Comparison of ENCODE assay signal across 2 cellular contexts in genomic region chr5:172187118-172188032, GRCh38.
A peak's percentile ranks its signal among the peaks of the same experiment; 100 is the strongest.
TF ChIP-seq lines count a peak whose summit lies in the region.

No MANE protein-coding gene starts in this region.

TF ChIP-seq in Ishikawa, 13 proteins besides CTCF, POLR2A, EP300 and RAD21 (continued from another document):
- TF ChIP-seq MAX (IDR thresholded peaks at IDR 0.05), result peak; percentile 43; the same call in 1 of the 2 replicates

TF ChIP-seq in GM12878, 131 proteins besides CTCF, POLR2A, EP300 and RAD21 (continued from another document and continues in another):
- TF ChIP-seq, protein P1, sequence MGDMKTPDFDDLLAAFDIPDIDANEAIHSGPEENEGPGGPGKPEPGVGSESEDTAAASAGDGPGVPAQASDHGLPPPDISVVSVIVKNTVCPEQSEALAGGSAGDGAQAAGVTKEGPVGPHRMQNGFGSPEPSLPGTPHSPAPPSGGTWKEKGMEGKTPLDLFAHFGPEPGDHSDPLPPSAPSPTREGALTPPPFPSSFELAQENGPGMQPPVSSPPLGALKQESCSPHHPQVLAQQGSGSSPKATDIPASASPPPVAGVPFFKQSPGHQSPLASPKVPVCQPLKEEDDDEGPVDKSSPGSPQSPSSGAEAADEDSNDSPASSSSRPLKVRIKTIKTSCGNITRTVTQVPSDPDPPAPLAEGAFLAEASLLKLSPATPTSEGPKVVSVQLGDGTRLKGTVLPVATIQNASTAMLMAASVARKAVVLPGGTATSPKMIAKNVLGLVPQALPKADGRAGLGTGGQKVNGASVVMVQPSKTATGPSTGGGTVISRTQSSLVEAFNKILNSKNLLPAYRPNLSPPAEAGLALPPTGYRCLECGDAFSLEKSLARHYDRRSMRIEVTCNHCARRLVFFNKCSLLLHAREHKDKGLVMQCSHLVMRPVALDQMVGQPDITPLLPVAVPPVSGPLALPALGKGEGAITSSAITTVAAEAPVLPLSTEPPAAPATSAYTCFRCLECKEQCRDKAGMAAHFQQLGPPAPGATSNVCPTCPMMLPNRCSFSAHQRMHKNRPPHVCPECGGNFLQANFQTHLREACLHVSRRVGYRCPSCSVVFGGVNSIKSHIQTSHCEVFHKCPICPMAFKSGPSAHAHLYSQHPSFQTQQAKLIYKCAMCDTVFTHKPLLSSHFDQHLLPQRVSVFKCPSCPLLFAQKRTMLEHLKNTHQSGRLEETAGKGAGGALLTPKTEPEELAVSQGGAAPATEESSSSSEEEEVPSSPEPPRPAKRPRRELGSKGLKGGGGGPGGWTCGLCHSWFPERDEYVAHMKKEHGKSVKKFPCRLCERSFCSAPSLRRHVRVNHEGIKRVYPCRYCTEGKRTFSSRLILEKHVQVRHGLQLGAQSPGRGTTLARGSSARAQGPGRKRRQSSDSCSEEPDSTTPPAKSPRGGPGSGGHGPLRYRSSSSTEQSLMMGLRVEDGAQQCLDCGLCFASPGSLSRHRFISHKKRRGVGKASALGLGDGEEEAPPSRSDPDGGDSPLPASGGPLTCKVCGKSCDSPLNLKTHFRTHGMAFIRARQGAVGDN (IDR thresholded peaks at IDR 0.05), result no peak
- TF ChIP-seq, protein P2, sequence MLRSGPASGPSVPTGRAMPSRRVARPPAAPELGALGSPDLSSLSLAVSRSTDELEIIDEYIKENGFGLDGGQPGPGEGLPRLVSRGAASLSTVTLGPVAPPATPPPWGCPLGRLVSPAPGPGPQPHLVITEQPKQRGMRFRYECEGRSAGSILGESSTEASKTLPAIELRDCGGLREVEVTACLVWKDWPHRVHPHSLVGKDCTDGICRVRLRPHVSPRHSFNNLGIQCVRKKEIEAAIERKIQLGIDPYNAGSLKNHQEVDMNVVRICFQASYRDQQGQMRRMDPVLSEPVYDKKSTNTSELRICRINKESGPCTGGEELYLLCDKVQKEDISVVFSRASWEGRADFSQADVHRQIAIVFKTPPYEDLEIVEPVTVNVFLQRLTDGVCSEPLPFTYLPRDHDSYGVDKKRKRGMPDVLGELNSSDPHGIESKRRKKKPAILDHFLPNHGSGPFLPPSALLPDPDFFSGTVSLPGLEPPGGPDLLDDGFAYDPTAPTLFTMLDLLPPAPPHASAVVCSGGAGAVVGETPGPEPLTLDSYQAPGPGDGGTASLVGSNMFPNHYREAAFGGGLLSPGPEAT (IDR thresholded peaks at IDR 0.05; ENCODE audit: low read depth), result peak; percentile 50; the same call in 1 of the 2 replicates
- TF ChIP-seq NFXL1 (IDR thresholded peaks at IDR 0.05; ENCODE audit: borderline replicate concordance), result no peak
- TF ChIP-seq LARP7 (IDR thresholded peaks at IDR 0.05), result peak; percentile 77; the same call in 1 of the 2 replicates
- TF ChIP-seq SMAD1 (IDR thresholded peaks at IDR 0.05; ENCODE audit: low read depth, partially characterized antibody), result peak; percentile 26
- 0 out of 2 replicates have a peak, but pooled peaks have one; percentile 14 for TF ChIP-seq ZSCAN29 (IDR thresholded peaks at IDR 0.05)
- no peak for TF ChIP-seq STAT1 (conservative IDR thresholded peaks at IDR 0.05)
- TF ChIP-seq, protein P3, sequence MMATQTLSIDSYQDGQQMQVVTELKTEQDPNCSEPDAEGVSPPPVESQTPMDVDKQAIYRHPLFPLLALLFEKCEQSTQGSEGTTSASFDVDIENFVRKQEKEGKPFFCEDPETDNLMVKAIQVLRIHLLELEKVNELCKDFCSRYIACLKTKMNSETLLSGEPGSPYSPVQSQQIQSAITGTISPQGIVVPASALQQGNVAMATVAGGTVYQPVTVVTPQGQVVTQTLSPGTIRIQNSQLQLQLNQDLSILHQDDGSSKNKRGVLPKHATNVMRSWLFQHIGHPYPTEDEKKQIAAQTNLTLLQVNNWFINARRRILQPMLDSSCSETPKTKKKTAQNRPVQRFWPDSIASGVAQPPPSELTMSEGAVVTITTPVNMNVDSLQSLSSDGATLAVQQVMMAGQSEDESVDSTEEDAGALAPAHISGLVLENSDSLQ (IDR thresholded peaks at IDR 0.05), result no peak
- TF ChIP-seq POU2F2 (IDR thresholded peaks at IDR 0.05; ENCODE audit: borderline replicate concordance, low read depth, low read length), result peak; percentile 17; the same call in 1 of the 3 replicates
- peak; percentile 42; the same call in 1 of the 2 replicates for TF ChIP-seq SPI1 (IDR thresholded peaks at IDR 0.05; ENCODE audit: borderline replicate concordance, insufficient read depth, low read depth, low read length)
- TF ChIP-seq ESRRA (IDR thresholded peaks at IDR 0.05; ENCODE audit: low read length), result no peak
- TF ChIP-seq MEF2A (IDR thresholded peaks at IDR 0.05; ENCODE audit: insufficient read depth, low read depth, low read length), result 0 out of 2 replicates have a peak, but pooled peaks have one; percentile 21
- TF ChIP-seq YY1 (IDR thresholded peaks at IDR 0.05; ENCODE audit: low read depth, low read length), result peak; percentile 8; the same call in 1 of the 2 replicates
- TF ChIP-seq MLLT1 (IDR thresholded peaks at IDR 0.05), result peak; percentile 80
- 0 out of 2 replicates have a peak, but pooled peaks have one; percentile 82 for TF ChIP-seq GATAD2B (conservative IDR thresholded peaks at IDR 0.05; ENCODE audit: low read depth)
- TF ChIP-seq ZZZ3 (IDR thresholded peaks at IDR 0.05; ENCODE audit: control insufficient read depth, insufficient read length, low read depth), result no peak
- no peak for TF ChIP-seq ZNF207 (IDR thresholded peaks at IDR 0.05; ENCODE audit: borderline replicate concordance)
- TF ChIP-seq, protein P4, sequence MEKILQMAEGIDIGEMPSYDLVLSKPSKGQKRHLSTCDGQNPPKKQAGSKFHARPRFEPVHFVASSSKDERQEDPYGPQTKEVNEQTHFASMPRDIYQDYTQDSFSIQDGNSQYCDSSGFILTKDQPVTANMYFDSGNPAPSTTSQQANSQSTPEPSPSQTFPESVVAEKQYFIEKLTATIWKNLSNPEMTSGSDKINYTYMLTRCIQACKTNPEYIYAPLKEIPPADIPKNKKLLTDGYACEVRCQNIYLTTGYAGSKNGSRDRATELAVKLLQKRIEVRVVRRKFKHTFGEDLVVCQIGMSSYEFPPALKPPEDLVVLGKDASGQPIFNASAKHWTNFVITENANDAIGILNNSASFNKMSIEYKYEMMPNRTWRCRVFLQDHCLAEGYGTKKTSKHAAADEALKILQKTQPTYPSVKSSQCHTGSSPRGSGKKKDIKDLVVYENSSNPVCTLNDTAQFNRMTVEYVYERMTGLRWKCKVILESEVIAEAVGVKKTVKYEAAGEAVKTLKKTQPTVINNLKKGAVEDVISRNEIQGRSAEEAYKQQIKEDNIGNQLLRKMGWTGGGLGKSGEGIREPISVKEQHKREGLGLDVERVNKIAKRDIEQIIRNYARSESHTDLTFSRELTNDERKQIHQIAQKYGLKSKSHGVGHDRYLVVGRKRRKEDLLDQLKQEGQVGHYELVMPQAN (conservative IDR thresholded peaks at IDR 0.05), result peak; percentile 64; the same call in 1 of the 2 replicates
- no peak for TF ChIP-seq SUZ12 (IDR thresholded peaks at IDR 0.05; ENCODE audit: unreplicated experiment)
- TF ChIP-seq CHD2 (IDR thresholded peaks at IDR 0.05; ENCODE audit: borderline replicate concordance, low read depth, low read length), result 0 out of 2 replicates have a peak, but pooled peaks have one; percentile 11
- peak; percentile 1; the same call in 1 of the 2 replicates for TF ChIP-seq MAX (IDR thresholded peaks at IDR 0.05; ENCODE audit: low read depth, low read length)
- TF ChIP-seq STAT3 (IDR thresholded peaks at IDR 0.05; ENCODE audit: low read depth, low read length), result no peak
- TF ChIP-seq RBBP5 (conservative IDR thresholded peaks at IDR 0.05), result no peak
- TF ChIP-seq SIN3A (IDR thresholded peaks at IDR 0.05; ENCODE audit: low read depth, low read length), result peak; percentile 79; the same call in 1 of the 2 replicates
- peak in 1 of 2 experiments; percentile 62; a peak in 2 of 4 replicates for TF ChIP-seq BHLHE40 (IDR thresholded peaks at IDR 0.05; ENCODE audit: borderline replicate concordance in 1 of 2, low read depth in 2 of 2, low read length in 1 of 2)
- no peak for TF ChIP-seq PAX5 (IDR thresholded peaks at IDR 0.05; ENCODE audit: borderline replicate concordance, low read depth, low read length)
- TF ChIP-seq ZBED1 (IDR thresholded peaks at IDR 0.05; ENCODE audit: borderline replicate concordance), result no peak
- TF ChIP-seq CHD4 (IDR thresholded peaks at IDR 0.05), result no peak
- TF ChIP-seq HCFC1 (IDR thresholded peaks at IDR 0.05; ENCODE audit: low read length), result no peak; the same call in 1 of the 2 replicates
- TF ChIP-seq SIX5 (IDR thresholded peaks at IDR 0.05; ENCODE audit: low read depth, low read length, severe bottlenecking), result no peak
- TF ChIP-seq WRNIP1 (IDR thresholded peaks at IDR 0.05; ENCODE audit: borderline replicate concordance, low read depth, low read length), result no peak
- TF ChIP-seq ASH2L (IDR thresholded peaks at IDR 0.05; ENCODE audit: borderline replicate concordance, low read depth), result peak; percentile 49; the same call in 1 of the 2 replicates
- TF ChIP-seq NRF1 (conservative IDR thresholded peaks at IDR 0.05; ENCODE audit: low read depth, low read length), result no peak
- no peak for TF ChIP-seq MYB (IDR thresholded peaks at IDR 0.05; ENCODE audit: borderline replicate concordance, low read depth, low read length)
- TF ChIP-seq ATF7 (IDR thresholded peaks at IDR 0.05; ENCODE audit: low read depth), result peak; percentile 36
- TF ChIP-seq, protein P5, sequence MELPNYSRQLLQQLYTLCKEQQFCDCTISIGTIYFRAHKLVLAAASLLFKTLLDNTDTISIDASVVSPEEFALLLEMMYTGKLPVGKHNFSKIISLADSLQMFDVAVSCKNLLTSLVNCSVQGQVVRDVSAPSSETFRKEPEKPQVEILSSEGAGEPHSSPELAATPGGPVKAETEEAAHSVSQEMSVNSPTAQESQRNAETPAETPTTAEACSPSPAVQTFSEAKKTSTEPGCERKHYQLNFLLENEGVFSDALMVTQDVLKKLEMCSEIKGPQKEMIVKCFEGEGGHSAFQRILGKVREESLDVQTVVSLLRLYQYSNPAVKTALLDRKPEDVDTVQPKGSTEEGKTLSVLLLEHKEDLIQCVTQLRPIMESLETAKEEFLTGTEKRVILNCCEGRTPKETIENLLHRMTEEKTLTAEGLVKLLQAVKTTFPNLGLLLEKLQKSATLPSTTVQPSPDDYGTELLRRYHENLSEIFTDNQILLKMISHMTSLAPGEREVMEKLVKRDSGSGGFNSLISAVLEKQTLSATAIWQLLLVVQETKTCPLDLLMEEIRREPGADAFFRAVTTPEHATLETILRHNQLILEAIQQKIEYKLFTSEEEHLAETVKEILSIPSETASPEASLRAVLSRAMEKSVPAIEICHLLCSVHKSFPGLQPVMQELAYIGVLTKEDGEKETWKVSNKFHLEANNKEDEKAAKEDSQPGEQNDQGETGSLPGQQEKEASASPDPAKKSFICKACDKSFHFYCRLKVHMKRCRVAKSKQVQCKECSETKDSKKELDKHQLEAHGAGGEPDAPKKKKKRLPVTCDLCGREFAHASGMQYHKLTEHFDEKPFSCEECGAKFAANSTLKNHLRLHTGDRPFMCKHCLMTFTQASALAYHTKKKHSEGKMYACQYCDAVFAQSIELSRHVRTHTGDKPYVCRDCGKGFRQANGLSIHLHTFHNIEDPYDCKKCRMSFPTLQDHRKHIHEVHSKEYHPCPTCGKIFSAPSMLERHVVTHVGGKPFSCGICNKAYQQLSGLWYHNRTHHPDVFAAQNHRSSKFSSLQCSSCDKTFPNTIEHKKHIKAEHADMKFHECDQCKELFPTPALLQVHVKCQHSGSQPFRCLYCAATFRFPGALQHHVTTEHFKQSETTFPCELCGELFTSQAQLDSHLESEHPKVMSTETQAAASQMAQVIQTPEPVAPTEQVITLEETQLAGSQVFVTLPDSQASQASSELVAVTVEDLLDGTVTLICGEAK (IDR thresholded peaks at IDR 0.05; ENCODE audit: borderline replicate concordance), result peak; percentile 77
- TF ChIP-seq, protein P6, sequence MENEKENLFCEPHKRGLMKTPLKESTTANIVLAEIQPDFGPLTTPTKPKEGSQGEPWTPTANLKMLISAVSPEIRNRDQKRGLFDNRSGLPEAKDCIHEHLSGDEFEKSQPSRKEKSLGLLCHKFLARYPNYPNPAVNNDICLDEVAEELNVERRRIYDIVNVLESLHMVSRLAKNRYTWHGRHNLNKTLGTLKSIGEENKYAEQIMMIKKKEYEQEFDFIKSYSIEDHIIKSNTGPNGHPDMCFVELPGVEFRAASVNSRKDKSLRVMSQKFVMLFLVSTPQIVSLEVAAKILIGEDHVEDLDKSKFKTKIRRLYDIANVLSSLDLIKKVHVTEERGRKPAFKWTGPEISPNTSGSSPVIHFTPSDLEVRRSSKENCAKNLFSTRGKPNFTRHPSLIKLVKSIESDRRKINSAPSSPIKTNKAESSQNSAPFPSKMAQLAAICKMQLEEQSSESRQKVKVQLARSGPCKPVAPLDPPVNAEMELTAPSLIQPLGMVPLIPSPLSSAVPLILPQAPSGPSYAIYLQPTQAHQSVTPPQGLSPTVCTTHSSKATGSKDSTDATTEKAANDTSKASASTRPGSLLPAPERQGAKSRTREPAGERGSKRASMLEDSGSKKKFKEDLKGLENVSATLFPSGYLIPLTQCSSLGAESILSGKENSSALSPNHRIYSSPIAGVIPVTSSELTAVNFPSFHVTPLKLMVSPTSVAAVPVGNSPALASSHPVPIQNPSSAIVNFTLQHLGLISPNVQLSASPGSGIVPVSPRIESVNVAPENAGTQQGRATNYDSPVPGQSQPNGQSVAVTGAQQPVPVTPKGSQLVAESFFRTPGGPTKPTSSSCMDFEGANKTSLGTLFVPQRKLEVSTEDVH (IDR thresholded peaks at IDR 0.05; ENCODE audit: low read depth, partially characterized antibody), result no peak
- 0 out of 2 replicates have a peak, but pooled peaks have one; percentile 19 for TF ChIP-seq MTA2 (IDR thresholded peaks at IDR 0.05; ENCODE audit: low read depth)
- no peak for TF ChIP-seq MXI1 (IDR thresholded peaks at IDR 0.05; ENCODE audit: low read depth, low read length)
- no peak for TF ChIP-seq TAF1 (IDR thresholded peaks at IDR 0.05; ENCODE audit: borderline replicate concordance, low read depth, low read length)
- TF ChIP-seq IKZF1 (conservative IDR thresholded peaks at IDR 0.05), result peak; percentile 21; the same call in 1 of the 2 replicates
- no peak for TF ChIP-seq CBX3 (IDR thresholded peaks at IDR 0.05; ENCODE audit: borderline replicate concordance, low read depth)
- TF ChIP-seq NBN (IDR thresholded peaks at IDR 0.05), result peak; percentile 82
